10 cellular contexts compared by ENCODE assay signal in genomic region chr20:46206025-46206424, GRCh38.
A peak's percentile ranks its signal among the peaks of the same experiment; 100 is the strongest.
DNase-seq lines count a peak whose midpoint lies in the region; ATAC-seq, FAIRE-seq and TF ChIP-seq lines count a peak whose summit lies in the region.
"Had no signal": no experiment of that assay in that cellular context is flagged by ENCODE, and none has a peak within 500 bp of the region (broad histone marks: within the 10 kb centered on the region; RNA-seq: fewer than 3 reads in every experiment).

No MANE protein-coding gene starts in this region.

- DNase-seq in GM12865 (ENCODE audit: low read depth) (peak; percentile 39), fibroblast of peridontal ligament (ENCODE audit: extremely low read depth) (peak; percentile 25), psoas muscle (peak in 1 of 2 donors; percentile 40), SHP77 treated with DMSO at 0.1 percent for 48 hours (lab: John Stamatoyannopoulos, UW) (no peak), NCI-H2029 (lab: John Stamatoyannopoulos, UW) (no peak), frontal cortex (ENCODE audit: low spot score in 2 of 2) (no peak), SK-N-DZ (ENCODE audit: low spot score) (no peak)
- DNase-seq: effector memory CD4-positive, alpha-beta T cell; stimulated activated CD4-positive, alpha-beta T cell treated with anti-CD3 and anti-CD28 coated beads, Interleukin-2, amount 100 ng/mL, for 48 hours had no signal

- no peaks in the 10 kb centered on the region for H3K9me3 ChIP-seq in psoas muscle

- no peak overlapping the region for H3K27ac ChIP-seq in psoas muscle

- TF ChIP-seq CTCF in GM12865 (IDR thresholded peaks at IDR 0.05; ENCODE audit: insufficient read depth, low read depth, low read length, missing control alignments): no peak
- no peak for TF ChIP-seq CTCF in psoas muscle (IDR thresholded peaks at IDR 0.05)

- intact Hi-C loops in psoas muscle (cut with DNase I): no loop called here

- H3K4me3 ChIP-seq in GM12865 (ENCODE audit: low read depth, low read length) (no peak overlapping the region), psoas muscle (no peak overlapping the region)

- no peak for FAIRE-seq in frontal cortex (lab: Jason Lieb, UNC)

- peaks cover 0 to 37% (median 6%) of the 10 kb centered on the region in 3 donors for H3K27me3 ChIP-seq in psoas muscle (ENCODE audit: insufficient read depth in 3 of 3, low read length in 2 of 3)

- no peaks in the 10 kb centered on the region for H3K4me1 ChIP-seq in psoas muscle

- peak in 3 of 4 donors; percentile 48 to 60 (median 53) for ATAC-seq in psoas muscle

- WGBS in psoas muscle, 3 donors: 41 to 54% (median 45%) methylated on average over 5 of the region's 5 CpGs

- H3K36me3 ChIP-seq in psoas muscle (ENCODE audit: insufficient read depth in 1 of 2, low read depth in 1 of 2): no peaks in the 10 kb centered on the region

TF ChIP-seq in PFSK-1, 5 proteins besides CTCF, POLR2A, EP300 and RAD21:
- no peak for TF ChIP-seq SIN3A (IDR thresholded peaks at IDR 0.05; ENCODE audit: borderline replicate concordance, insufficient read depth, low read length)
- peak; percentile 26 for TF ChIP-seq FOXP2 (optimal IDR thresholded peaks at IDR 0.05; ENCODE audit: borderline replicate concordance, extremely low read depth, extremely low read length, insufficient read depth)
- no peak for TF ChIP-seq REST (IDR thresholded peaks at IDR 0.05; ENCODE audit: insufficient read depth in 1 of 2, low read depth in 2 of 2, low read length in 2 of 2)
- TF ChIP-seq POLR2AphosphoS5 (IDR thresholded peaks at IDR 0.05; ENCODE audit: low read depth, low read length): no peak
TF ChIP-seq in PFSK-1: peak in this region for 1.

Comparison
In these comparisons a context has a peak if more than half of its experiments do, and no peak if none do; other contexts are left out.
1. DNase-seq: peak in GM12865 (single experiment) and fibroblast of peridontal ligament (single experiment); none in SHP77 treated with DMSO at 0.1 percent for 48 hours (single experiment), NCI-H2029 (single experiment), frontal cortex (0 of 2) and SK-N-DZ (single experiment).